In genomic region chr5:107687404-107687803, GRCh38 we compare ENCODE assay signal across 32 cellular contexts. TPM values are rescaled to one million over a fixed set of nuclear protein-coding genes. Genes with fewer than 3 reads are reported as not detected.
"Had no signal": no experiment of that assay in that cellular context is flagged by ENCODE, and none has a peak within 500 bp of the region (broad histone marks: within the 10 kb centered on the region; RNA-seq: fewer than 3 reads in every experiment).

No MANE protein-coding gene starts in this region.

- FAIRE-seq: astrocyte, endometrium, endothelial cell of umbilical vein had no signal

- ATAC-seq: activated CD4-positive, alpha-beta T cell treated with anti-CD3 and anti-CD28 coated beads for 36 hours; activated CD8-positive, alpha-beta memory T cell treated with anti-CD3 and anti-CD28 coated beads, Interleukin-2, amount 10 ng/mL, durations not matched to agents 7 days and 5 days; activated CD8-positive, alpha-beta T cell treated with anti-CD3 and anti-CD28 coated beads, Interleukin-2, amount 10 ng/mL, durations not matched to agents 7 days and 5 days; activated naive CD8-positive, alpha-beta T cell treated with anti-CD3 and anti-CD28 coated beads, Interleukin-2, amount 50 U/mL, for 24 hours; gastroesophageal sphincter had no signal

- H3K36me3 Mint-ChIP-seq: activated CD4-positive, alpha-beta memory T cell treated with anti-CD3 and anti-CD28 coated beads for 36 hours; activated CD8-positive, alpha-beta memory T cell treated with anti-CD3 and anti-CD28 coated beads, Interleukin-2, amount 10 ng/mL, durations not matched to agents 7 days and 5 days; activated naive CD4-positive, alpha-beta T cell treated with anti-CD3 and anti-CD28 coated beads, Interleukin-2, amount 50 U/mL, for 24 hours; activated naive CD8-positive, alpha-beta T cell treated with anti-CD3 and anti-CD28 coated beads for 36 hours had no signal

- H3K4me1 ChIP-seq: colonic mucosa, esophagus squamous epithelium, gastroesophageal sphincter had no signal

- H3K27ac Mint-ChIP-seq: activated CD4-positive, alpha-beta memory T cell treated with anti-CD3 and anti-CD28 coated beads for 36 hours; activated CD4-positive, alpha-beta T cell treated with anti-CD3 and anti-CD28 coated beads for 36 hours; activated CD4-positive, alpha-beta T cell treated with anti-CD3 and anti-CD28 coated beads, Interleukin-2, amount 10 ng/mL, durations not matched to agents 24 days and 14 days; activated CD8-positive, alpha-beta memory T cell treated with anti-CD3 and anti-CD28 coated beads, Interleukin-2, amount 10 ng/mL, durations not matched to agents 7 days and 5 days; activated CD8-positive, alpha-beta T cell treated with anti-CD3 and anti-CD28 coated beads, Interleukin-2, amount 10 ng/mL, durations not matched to agents 7 days and 5 days; activated naive CD4-positive, alpha-beta T cell treated with anti-CD3 and anti-CD28 coated beads for 36 hours; activated naive CD4-positive, alpha-beta T cell treated with anti-CD3 and anti-CD28 coated beads, Interleukin-2, amount 50 U/mL, for 24 hours; activated naive CD8-positive, alpha-beta T cell treated with anti-CD3 and anti-CD28 coated beads for 36 hours; activated naive CD8-positive, alpha-beta T cell treated with anti-CD3 and anti-CD28 coated beads, Interleukin-2, amount 50 U/mL, for 24 hours; activated T-helper 1 cell treated with anti-CD3 and anti-CD28 coated beads, Interleukin-12 subunit alpha, Interleukin-12 subunit beta, Interleukin-2, Interleukin-4 antibody, amounts not matched to agents 30 ng/mL and 10 ng/mL and 1 ng/mL, durations not matched to agents 14 hours and 24 hours and 36 hours; activated T-helper 2 cell treated with anti-CD3 and anti-CD28 coated beads, Interferon-gamma antibody, Interleukin-2, Interleukin-4, amounts not matched to agents 10 μg/mL and 5 μg/mL and 100 μg/mL, durations not matched to agents 14 hours and 24 hours and 36 hours had no signal

- H3K9me3 Mint-ChIP-seq: activated naive CD4-positive, alpha-beta T cell treated with anti-CD3 and anti-CD28 coated beads, Interleukin-2, amount 50 U/mL, for 24 hours had no signal

- H3K4me3 ChIP-seq: colonic mucosa, esophagus squamous epithelium, gastroesophageal sphincter had no signal

- H3K27ac ChIP-seq: brain microvascular endothelial cell, colonic mucosa, epithelial cell of prostate, esophagus squamous epithelium, gastroesophageal sphincter had no signal

- H3K4me3 Mint-ChIP-seq: activated CD4-positive, alpha-beta memory T cell treated with anti-CD3 and anti-CD28 coated beads for 36 hours; activated CD4-positive, alpha-beta T cell treated with anti-CD3 and anti-CD28 coated beads for 36 hours; activated CD4-positive, alpha-beta T cell treated with anti-CD3 and anti-CD28 coated beads, Interleukin-2, amount 10 ng/mL, durations not matched to agents 24 days and 14 days; activated CD8-positive, alpha-beta memory T cell treated with anti-CD3 and anti-CD28 coated beads, Interleukin-2, amount 10 ng/mL, durations not matched to agents 7 days and 5 days; activated CD8-positive, alpha-beta T cell treated with anti-CD3 and anti-CD28 coated beads, Interleukin-2, amount 10 ng/mL, durations not matched to agents 7 days and 5 days; activated naive CD4-positive, alpha-beta T cell treated with anti-CD3 and anti-CD28 coated beads for 36 hours; activated naive CD4-positive, alpha-beta T cell treated with anti-CD3 and anti-CD28 coated beads, Interleukin-2, amount 50 U/mL, for 24 hours; activated naive CD8-positive, alpha-beta T cell treated with anti-CD3 and anti-CD28 coated beads for 36 hours; activated naive CD8-positive, alpha-beta T cell treated with anti-CD3 and anti-CD28 coated beads, Interleukin-2, amount 50 U/mL, for 24 hours; activated T-helper 1 cell treated with anti-CD3 and anti-CD28 coated beads, Interleukin-12 subunit alpha, Interleukin-12 subunit beta, Interleukin-2, Interleukin-4 antibody, amounts not matched to agents 30 ng/mL and 10 ng/mL and 1 ng/mL, durations not matched to agents 14 hours and 24 hours and 36 hours had no signal

- H3K4me1 Mint-ChIP-seq: activated CD4-positive, alpha-beta T cell treated with anti-CD3 and anti-CD28 coated beads for 36 hours; activated CD4-positive, alpha-beta T cell treated with anti-CD3 and anti-CD28 coated beads, Interleukin-2, amount 10 ng/mL, durations not matched to agents 24 days and 14 days; activated CD8-positive, alpha-beta memory T cell treated with anti-CD3 and anti-CD28 coated beads, Interleukin-2, amount 10 ng/mL, durations not matched to agents 7 days and 5 days; activated naive CD4-positive, alpha-beta T cell treated with anti-CD3 and anti-CD28 coated beads, Interleukin-2, amount 50 U/mL, for 24 hours; activated naive CD8-positive, alpha-beta T cell treated with anti-CD3 and anti-CD28 coated beads for 36 hours; activated naive CD8-positive, alpha-beta T cell treated with anti-CD3 and anti-CD28 coated beads, Interleukin-2, amount 50 U/mL, for 24 hours had no signal

- H3K27me3 ChIP-seq: brain microvascular endothelial cell, colonic mucosa, esophagus squamous epithelium, gastroesophageal sphincter had no signal

- DNase-seq: activated CD4-positive, alpha-beta memory T cell treated with anti-CD3 and anti-CD28 coated beads for 36 hours; activated CD4-positive, alpha-beta T cell treated with anti-CD3 and anti-CD28 coated beads for 36 hours; activated CD4-positive, alpha-beta T cell treated with anti-CD3 and anti-CD28 coated beads, Interleukin-2, amount 10 ng/mL, durations not matched to agents 24 days and 14 days; activated CD4-positive, CD25-positive, alpha-beta regulatory T cell; activated CD4-positive, CD25-positive, alpha-beta regulatory T cell treated with anti-CD3 and anti-CD28 coated beads, Interleukin-2, amount 50 U/mL, for 72 hours; activated CD8-positive, alpha-beta memory T cell treated with anti-CD3 and anti-CD28 coated beads, Interleukin-2, amount 10 ng/mL, durations not matched to agents 7 days and 5 days; activated CD8-positive, alpha-beta memory T cell treated with anti-CD3 and anti-CD28 coated beads, Interleukin-2, amount 50 U/mL, for 4 hours; activated CD8-positive, alpha-beta T cell treated with anti-CD3 and anti-CD28 coated beads, Interleukin-2, amount 10 ng/mL, durations not matched to agents 7 days and 5 days; activated effector memory CD4-positive, alpha-beta T cell treated with anti-CD3 and anti-CD28 coated beads, Interleukin-2, amount 50 U/mL, for 16 hours; activated naive CD4-positive, alpha-beta T cell treated with anti-CD3 and anti-CD28 coated beads for 36 hours; activated naive CD8-positive, alpha-beta T cell treated with anti-CD3 and anti-CD28 coated beads for 36 hours; activated naive CD8-positive, alpha-beta T cell treated with anti-CD3 and anti-CD28 coated beads, Interleukin-2, amount 50 U/mL, for 24 hours; activated T-cell treated with anti-CD3 and anti-CD28 coated beads, Interleukin-2, amount 50 U/mL, for 1 hour; activated T-cell treated with anti-CD3 and anti-CD28 coated beads, Interleukin-2, amount 50 U/mL, for 48 hours; brain microvascular endothelial cell; central memory CD4-positive, alpha-beta T cell; cerebellar nuclear complex; colonic mucosa; effector CD8-positive, alpha-beta T cell; esophagus squamous epithelium; foreskin melanocyte; T-helper 2 cell had no signal

- H3K9me3 ChIP-seq: colonic mucosa, esophagus squamous epithelium had no signal

- H3K36me3 ChIP-seq: brain microvascular endothelial cell, colonic mucosa, esophagus squamous epithelium, gastroesophageal sphincter had no signal

RNA-seq across cellular contexts. Expression of gene EFNA5, which starts 16.7 kb away (rescaled TPM):
- total RNA-seq: activated CD4-positive, alpha-beta memory T cell treated with anti-CD3 and anti-CD28 coated beads for 36 hours; activated CD4-positive, alpha-beta T cell treated with anti-CD3 and anti-CD28 coated beads for 36 hours; activated CD4-positive, alpha-beta T cell treated with anti-CD3 and anti-CD28 coated beads, Interleukin-2, amount 10 ng/mL, durations not matched to agents 24 days and 14 days; activated CD8-positive, alpha-beta memory T cell treated with anti-CD3 and anti-CD28 coated beads for 36 hours; activated CD8-positive, alpha-beta memory T cell treated with anti-CD3 and anti-CD28 coated beads, Interleukin-2, amount 10 ng/mL, durations not matched to agents 7 days and 5 days; activated CD8-positive, alpha-beta T cell treated with anti-CD3 and anti-CD28 coated beads, Interleukin-2, amount 10 ng/mL, durations not matched to agents 7 days and 5 days; activated naive CD4-positive, alpha-beta T cell treated with anti-CD3 and anti-CD28 coated beads for 36 hours; activated naive CD8-positive, alpha-beta T cell treated with anti-CD3 and anti-CD28 coated beads for 36 hours; activated T-helper 1 cell treated with anti-CD3 and anti-CD28 coated beads, Interleukin-12 subunit alpha, Interleukin-12 subunit beta, Interleukin-2, Interleukin-4 antibody, amounts not matched to agents 30 ng/mL and 10 ng/mL and 1 ng/mL, durations not matched to agents 14 hours and 24 hours and 36 hours; activated T-helper 2 cell treated with anti-CD3 and anti-CD28 coated beads, Interferon-gamma antibody, Interleukin-2, Interleukin-4, amounts not matched to agents 10 μg/mL and 5 μg/mL and 100 μg/mL, durations not matched to agents 14 hours and 24 hours and 36 hours; T-helper 1 cell treated with Interleukin-12 subunit alpha and Interleukin-12 subunit beta and Interleukin-4 antibody, amounts not matched to agents 30 ng/mL and 1 ng/mL, for 36 hours had no signal
